In the genomic region with DNA sequence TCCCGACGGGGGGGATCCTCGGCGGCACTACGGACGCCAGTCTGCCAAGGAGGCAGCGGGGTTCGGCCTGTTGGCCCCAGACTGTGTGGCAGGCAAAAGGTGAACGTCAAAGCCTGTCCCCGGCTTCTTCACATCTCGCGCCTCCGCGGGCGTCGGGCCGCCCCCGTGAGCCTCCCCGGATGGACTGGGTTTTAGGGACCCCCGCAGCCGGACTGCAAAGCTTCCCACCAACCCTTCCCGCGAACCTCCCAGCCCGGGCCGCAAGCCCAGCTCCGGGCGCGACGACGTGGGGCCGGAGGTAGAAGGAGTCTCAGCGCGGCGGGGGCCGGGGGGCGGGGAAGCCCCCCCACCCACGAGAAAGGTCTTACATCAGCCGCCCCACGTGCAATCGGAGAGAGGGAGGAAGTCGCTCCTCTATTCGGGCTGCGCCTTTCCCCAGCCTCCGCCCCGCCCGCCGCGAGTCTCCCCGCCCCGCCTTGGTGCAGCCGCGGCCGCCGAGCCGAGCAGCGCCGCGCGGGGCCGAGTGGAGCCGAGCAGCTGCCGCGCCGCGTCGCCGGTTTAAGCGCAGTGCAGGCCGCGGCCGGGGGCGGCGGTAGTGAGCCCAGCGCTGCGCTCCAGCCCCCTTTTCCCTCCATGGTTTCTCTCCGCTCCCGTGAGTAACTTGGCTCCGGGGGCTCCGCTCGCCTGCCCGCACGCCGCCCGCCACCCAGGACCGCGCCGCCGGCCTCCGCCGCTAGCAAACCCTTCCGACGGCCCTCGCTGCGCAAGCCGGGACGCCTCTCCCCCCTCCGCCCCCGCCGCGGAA, we compare ENCODE assay signal across 8 cellular contexts. TPM values are rescaled to one million over a fixed set of nuclear protein-coding genes. Genes with fewer than 3 reads are reported as not detected.
DNase-seq lines count a peak whose midpoint lies in the region; ATAC-seq, FAIRE-seq and TF ChIP-seq lines count a peak whose summit lies in the region.

Gene ANP32B, plus strand, starts transcription at position 623 of the 805 bp plus-strand sequence. CDS start 215 bp downstream, outside the sequence.

- H2BK120ac ChIP-seq in neuronal stem cell (ENCODE audit: low read depth, low read length), result peak within 1 kb of the TSS; percentile 40

- DNase-seq in GDM1 (lab: John Stamatoyannopoulos, UW) (peak; percentile 96), H54 (ENCODE audit: insufficient read length, low spot score) (peak; percentile 99), SJCRH30 (peak; percentile 94), foreskin keratinocyte (peak; percentile 54 to 73), neuronal stem cell (ENCODE audit: low spot score) (peak; percentile 91)
- DNase-seq in activated gamma-delta T cell treated with anti-CD3 and anti-CD28 coated beads, Interleukin-2, amount 50 U/mL, for 16 hours (ENCODE audit: low read depth), result peak; percentile 91

- peak within 1 kb of the TSS; percentile 92 for H3K14ac ChIP-seq in neuronal stem cell (ENCODE audit: low read length)

- H2AFZ ChIP-seq in Loucy (ENCODE audit: low read length), result peak within 1 kb of the TSS; percentile 73
- H2AFZ ChIP-seq in neuronal stem cell (ENCODE audit: low read length), result peak within 1 kb of the TSS; percentile 98

- peaks cover 73% of the 10 kb centered on the region for H3K79me2 ChIP-seq in Loucy (ENCODE audit: insufficient read depth, low read length)

- peak within 1 kb of the TSS; percentile 77 for H3K4ac ChIP-seq in neuronal stem cell (ENCODE audit: low read length)

- WGBS in neuronal stem cell (ENCODE audit: extremely low coverage in 2 of 2, insufficient read length in 2 of 2, insufficient replicate concordance in 1 of 2), 2 donors, result no CpG with 5 or more reads among the region's 100 CpGs

- peaks cover 19% of the 10 kb centered on the region for H4K20me1 ChIP-seq in Loucy (ENCODE audit: insufficient read depth, low read length, poor library complexity, severe bottlenecking)

- H3K79me1 ChIP-seq in neuronal stem cell (ENCODE audit: low read depth, low read length), result peaks cover 5% of the 10 kb centered on the region

- H3K9me3 ChIP-seq in Loucy (ENCODE audit: insufficient read depth, low read depth, low read length) (no peaks in the 10 kb centered on the region), SJCRH30 (replicated peaks) (no peaks in the 10 kb centered on the region), neuronal stem cell (replicated peaks in 1 of 2; ENCODE audit: control insufficient read depth in 2 of 2, insufficient read depth in 1 of 2, low read depth in 1 of 2, low read length in 2 of 2) (peaks cover 0 to 4% of the 10 kb centered on the region in 2 donors), subcutaneous abdominal adipose tissue (ENCODE audit: control insufficient read depth in 5 of 5, low read length in 5 of 5) (no peaks in the 10 kb centered on the region)

- H3K27ac ChIP-seq in SJCRH30 (peak within 1 kb of the TSS; percentile 98), foreskin keratinocyte (peak within 1 kb of the TSS; percentile 100), neuronal stem cell (replicated peaks; ENCODE audit: low read length) (peak within 1 kb of the TSS; percentile 81), subcutaneous abdominal adipose tissue (ENCODE audit: low read depth, low read length) (peak within 1 kb of the TSS; percentile 93)

- H3K4me1 ChIP-seq in Loucy (ENCODE audit: insufficient read depth, low read length, poor library complexity, severe bottlenecking) (peaks cover 58% of the 10 kb centered on the region), SJCRH30 (peaks cover 33% of the 10 kb centered on the region), foreskin keratinocyte (peaks cover 35% of the 10 kb centered on the region), neuronal stem cell (ENCODE audit: control insufficient read depth in 2 of 2, insufficient read depth in 1 of 2, low read depth in 1 of 2, low read length in 2 of 2) (peaks cover 3 to 14% of the 10 kb centered on the region in 2 donors), subcutaneous abdominal adipose tissue (ENCODE audit: control insufficient read depth in 5 of 5, insufficient read depth in 5 of 5, low read length in 5 of 5) (peaks cover 12 to 46% (median 27%) of the 10 kb centered on the region in 5 donors)

- no peak within 1 kb of the TSS for H2BK12ac ChIP-seq in neuronal stem cell (ENCODE audit: low read length)

- peak within 1 kb of the TSS; percentile 27 for H2BK5ac ChIP-seq in neuronal stem cell (ENCODE audit: low read length)

- peak within 1 kb of the TSS; percentile 49 for H2AK5ac ChIP-seq in neuronal stem cell (ENCODE audit: low read depth, low read length)

- ATAC-seq in foreskin keratinocyte, result peak; percentile 88

- H3K9ac ChIP-seq in Loucy (ENCODE audit: low read depth, low read length, poor library complexity, severe bottlenecking), result peak within 1 kb of the TSS; percentile 100
- H3K9ac ChIP-seq in neuronal stem cell (ENCODE audit: low read depth, low read length, poor library complexity), result peak within 1 kb of the TSS; percentile 97
- H3K9ac ChIP-seq in subcutaneous abdominal adipose tissue (ENCODE audit: low read length in 5 of 5), result peak within 1 kb of the TSS in 4 of 5 donors; percentile 87 to 96 (median 90)

- H4K8ac ChIP-seq in neuronal stem cell (ENCODE audit: low read depth, low read length), result no peak within 1 kb of the TSS

- H3K27me3 ChIP-seq in Loucy (ENCODE audit: insufficient read depth, low read length, poor library complexity, severe bottlenecking), result peaks cover 5% of the 10 kb centered on the region
- H3K27me3 ChIP-seq in SJCRH30, result no peaks in the 10 kb centered on the region
- H3K27me3 ChIP-seq in foreskin keratinocyte, result no peaks in the 10 kb centered on the region
- H3K27me3 ChIP-seq in neuronal stem cell (ENCODE audit: control insufficient read depth in 3 of 3, insufficient read depth in 3 of 3, low read depth in 1 of 3, low read length in 3 of 3), result peaks cover 0 to 36% (median 5%) of the 10 kb centered on the region in 3 experiments
- H3K27me3 ChIP-seq in subcutaneous abdominal adipose tissue (ENCODE audit: control insufficient read depth in 5 of 5, insufficient read depth in 4 of 5, low read length in 5 of 5), result no peaks in the 10 kb centered on the region

- peak within 1 kb of the TSS; percentile 99 for H4K91ac ChIP-seq in neuronal stem cell (ENCODE audit: low read depth, low read length, poor library complexity)

- H3K18ac ChIP-seq in neuronal stem cell (ENCODE audit: low read length), result peak within 1 kb of the TSS; percentile 99

- FAIRE-seq in H54 (lab: Jason Lieb, UNC), result peak; percentile 11

- no peaks in the 10 kb centered on the region for H3K9me2 ChIP-seq in Loucy (replicated peaks; ENCODE audit: low read depth, low read length)

- peak within 1 kb of the TSS; percentile 92 for H3K23ac ChIP-seq in neuronal stem cell (ENCODE audit: low read depth, low read length, poor library complexity)

- H3K4me2 ChIP-seq in Loucy (ENCODE audit: low read depth, low read length, poor library complexity, severe bottlenecking) (peak within 1 kb of the TSS; percentile 94), neuronal stem cell (ENCODE audit: insufficient read depth, low read length, poor library complexity, severe bottlenecking) (peak within 1 kb of the TSS; percentile 99)

- no peaks in the 10 kb centered on the region for H3K36me3 ChIP-seq in Loucy (ENCODE audit: insufficient read depth, low read length)
- no peaks in the 10 kb centered on the region for H3K36me3 ChIP-seq in SJCRH30
- H3K36me3 ChIP-seq in neuronal stem cell (replicated peaks in 1 of 2; ENCODE audit: control insufficient read depth in 2 of 2, insufficient read depth in 2 of 2, low read length in 2 of 2), result peaks cover 0 to 12% of the 10 kb centered on the region in 2 donors
- no peaks in the 10 kb centered on the region for H3K36me3 ChIP-seq in subcutaneous abdominal adipose tissue (ENCODE audit: control insufficient read depth in 5 of 5, insufficient read depth in 5 of 5, low read length in 5 of 5)

- H2BK15ac ChIP-seq in neuronal stem cell (ENCODE audit: low read length), result peak within 1 kb of the TSS; percentile 89

- TF ChIP-seq POLR2A in H54 (IDR thresholded peaks at IDR 0.05; ENCODE audit: low read depth, low read length), result peak; percentile 57

- H3K4me3 ChIP-seq in Loucy (ENCODE audit: low read length, poor library complexity, severe bottlenecking) (peak within 1 kb of the TSS; percentile 83), SJCRH30 (peak within 1 kb of the TSS; percentile 95), neuronal stem cell (ENCODE audit: low read length in 2 of 2) (peak within 1 kb of the TSS; percentile 89 to 97), subcutaneous abdominal adipose tissue (ENCODE audit: low read depth in 1 of 5, low read length in 5 of 5) (peak within 1 kb of the TSS; percentile 29 to 92 (median 80))

- TF ChIP-seq CTCF in Loucy (conservative IDR thresholded peaks at IDR 0.05; ENCODE audit: low read length) (peak; percentile 61), foreskin keratinocyte (conservative IDR thresholded peaks at IDR 0.05) (peak; percentile 96)

- no peaks in the 10 kb centered on the region for H3F3A ChIP-seq in Loucy (ENCODE audit: low read depth)

RNA-seq across cellular contexts. Expression of gene ANP32B, which starts in this region (rescaled TPM):
- total RNA-seq in SJCRH30 (2014; rRNA removed; shearing (Covaris generic)), result 40.7 and 45.7 TPM in 2 replicates
- total RNA-seq in foreskin keratinocyte, result 88.3 and 110 TPM in 2 replicates
- polyA plus RNA-seq in foreskin keratinocyte, result 188 and 215 TPM in 2 replicates
- polyA plus RNA-seq in neuronal stem cell (2013, experiment 1 of 2), result 292 TPM
- polyA plus RNA-seq in neuronal stem cell (2013, experiment 2 of 2), result 299 TPM

Comparison
In these comparisons a context has a peak if more than half of its experiments do, and no peak if none do; other contexts are left out.
1. Peak in every context shown above with its lines: DNase-seq, ATAC-seq, H3K4me3 ChIP-seq and H3K27ac ChIP-seq.